Comparison of ENCODE assay signal across 1 cellular context in the genomic region with DNA sequence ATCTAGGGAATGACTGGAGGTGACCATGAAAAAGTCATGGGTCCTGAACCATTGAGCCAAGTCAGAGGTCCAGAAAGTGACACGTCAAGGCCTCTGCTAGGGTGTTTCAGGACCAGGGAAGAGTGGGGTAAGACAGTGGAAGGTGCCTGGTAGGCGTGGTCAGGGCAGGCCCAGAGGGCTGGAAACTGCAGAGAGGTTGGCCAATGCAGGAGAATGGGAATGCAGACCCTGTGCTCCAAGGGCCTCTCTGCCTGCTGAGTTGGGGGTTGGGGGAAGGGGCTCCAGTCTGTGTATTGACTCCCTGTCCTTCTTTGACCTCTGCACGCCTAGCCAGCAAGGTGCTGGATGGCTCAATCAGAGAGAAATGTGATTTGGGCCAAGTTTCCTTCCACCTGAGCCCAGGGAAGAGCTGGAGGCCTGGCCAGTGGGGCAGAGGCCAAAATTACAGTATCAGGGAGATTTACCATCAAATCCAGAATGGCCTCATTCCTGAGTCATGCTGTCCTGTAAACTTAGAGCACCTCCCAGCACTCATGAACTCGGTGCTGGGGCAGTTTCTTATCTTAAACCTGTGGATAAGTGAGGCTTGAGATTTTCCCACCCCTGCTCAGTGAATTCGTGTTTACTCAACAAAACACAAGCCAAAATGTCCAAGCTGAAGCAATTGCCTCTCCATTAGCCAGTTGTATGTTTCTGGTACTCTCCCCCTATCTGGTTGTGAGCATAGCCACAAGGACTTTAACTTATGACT.
TF ChIP-seq lines count a peak whose summit lies in the region.

No MANE protein-coding gene starts in this region.

TF ChIP-seq in GM23338, 12 proteins besides CTCF, POLR2A, EP300 and RAD21 (continued from another document):
- TF ChIP-seq, protein P1, sequence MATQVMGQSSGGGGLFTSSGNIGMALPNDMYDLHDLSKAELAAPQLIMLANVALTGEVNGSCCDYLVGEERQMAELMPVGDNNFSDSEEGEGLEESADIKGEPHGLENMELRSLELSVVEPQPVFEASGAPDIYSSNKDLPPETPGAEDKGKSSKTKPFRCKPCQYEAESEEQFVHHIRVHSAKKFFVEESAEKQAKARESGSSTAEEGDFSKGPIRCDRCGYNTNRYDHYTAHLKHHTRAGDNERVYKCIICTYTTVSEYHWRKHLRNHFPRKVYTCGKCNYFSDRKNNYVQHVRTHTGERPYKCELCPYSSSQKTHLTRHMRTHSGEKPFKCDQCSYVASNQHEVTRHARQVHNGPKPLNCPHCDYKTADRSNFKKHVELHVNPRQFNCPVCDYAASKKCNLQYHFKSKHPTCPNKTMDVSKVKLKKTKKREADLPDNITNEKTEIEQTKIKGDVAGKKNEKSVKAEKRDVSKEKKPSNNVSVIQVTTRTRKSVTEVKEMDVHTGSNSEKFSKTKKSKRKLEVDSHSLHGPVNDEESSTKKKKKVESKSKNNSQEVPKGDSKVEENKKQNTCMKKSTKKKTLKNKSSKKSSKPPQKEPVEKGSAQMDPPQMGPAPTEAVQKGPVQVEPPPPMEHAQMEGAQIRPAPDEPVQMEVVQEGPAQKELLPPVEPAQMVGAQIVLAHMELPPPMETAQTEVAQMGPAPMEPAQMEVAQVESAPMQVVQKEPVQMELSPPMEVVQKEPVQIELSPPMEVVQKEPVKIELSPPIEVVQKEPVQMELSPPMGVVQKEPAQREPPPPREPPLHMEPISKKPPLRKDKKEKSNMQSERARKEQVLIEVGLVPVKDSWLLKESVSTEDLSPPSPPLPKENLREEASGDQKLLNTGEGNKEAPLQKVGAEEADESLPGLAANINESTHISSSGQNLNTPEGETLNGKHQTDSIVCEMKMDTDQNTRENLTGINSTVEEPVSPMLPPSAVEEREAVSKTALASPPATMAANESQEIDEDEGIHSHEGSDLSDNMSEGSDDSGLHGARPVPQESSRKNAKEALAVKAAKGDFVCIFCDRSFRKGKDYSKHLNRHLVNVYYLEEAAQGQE (IDR thresholded peaks at IDR 0.05; ENCODE audit: unreplicated experiment): no peak
- TF ChIP-seq JUNB (IDR thresholded peaks at IDR 0.05; ENCODE audit: unreplicated experiment) (no peak), CREB1 (CRISPR knock-in tag; IDR thresholded peaks at IDR 0.05; ENCODE audit: low read depth) (no peak)
- TF ChIP-seq, protein P2, sequence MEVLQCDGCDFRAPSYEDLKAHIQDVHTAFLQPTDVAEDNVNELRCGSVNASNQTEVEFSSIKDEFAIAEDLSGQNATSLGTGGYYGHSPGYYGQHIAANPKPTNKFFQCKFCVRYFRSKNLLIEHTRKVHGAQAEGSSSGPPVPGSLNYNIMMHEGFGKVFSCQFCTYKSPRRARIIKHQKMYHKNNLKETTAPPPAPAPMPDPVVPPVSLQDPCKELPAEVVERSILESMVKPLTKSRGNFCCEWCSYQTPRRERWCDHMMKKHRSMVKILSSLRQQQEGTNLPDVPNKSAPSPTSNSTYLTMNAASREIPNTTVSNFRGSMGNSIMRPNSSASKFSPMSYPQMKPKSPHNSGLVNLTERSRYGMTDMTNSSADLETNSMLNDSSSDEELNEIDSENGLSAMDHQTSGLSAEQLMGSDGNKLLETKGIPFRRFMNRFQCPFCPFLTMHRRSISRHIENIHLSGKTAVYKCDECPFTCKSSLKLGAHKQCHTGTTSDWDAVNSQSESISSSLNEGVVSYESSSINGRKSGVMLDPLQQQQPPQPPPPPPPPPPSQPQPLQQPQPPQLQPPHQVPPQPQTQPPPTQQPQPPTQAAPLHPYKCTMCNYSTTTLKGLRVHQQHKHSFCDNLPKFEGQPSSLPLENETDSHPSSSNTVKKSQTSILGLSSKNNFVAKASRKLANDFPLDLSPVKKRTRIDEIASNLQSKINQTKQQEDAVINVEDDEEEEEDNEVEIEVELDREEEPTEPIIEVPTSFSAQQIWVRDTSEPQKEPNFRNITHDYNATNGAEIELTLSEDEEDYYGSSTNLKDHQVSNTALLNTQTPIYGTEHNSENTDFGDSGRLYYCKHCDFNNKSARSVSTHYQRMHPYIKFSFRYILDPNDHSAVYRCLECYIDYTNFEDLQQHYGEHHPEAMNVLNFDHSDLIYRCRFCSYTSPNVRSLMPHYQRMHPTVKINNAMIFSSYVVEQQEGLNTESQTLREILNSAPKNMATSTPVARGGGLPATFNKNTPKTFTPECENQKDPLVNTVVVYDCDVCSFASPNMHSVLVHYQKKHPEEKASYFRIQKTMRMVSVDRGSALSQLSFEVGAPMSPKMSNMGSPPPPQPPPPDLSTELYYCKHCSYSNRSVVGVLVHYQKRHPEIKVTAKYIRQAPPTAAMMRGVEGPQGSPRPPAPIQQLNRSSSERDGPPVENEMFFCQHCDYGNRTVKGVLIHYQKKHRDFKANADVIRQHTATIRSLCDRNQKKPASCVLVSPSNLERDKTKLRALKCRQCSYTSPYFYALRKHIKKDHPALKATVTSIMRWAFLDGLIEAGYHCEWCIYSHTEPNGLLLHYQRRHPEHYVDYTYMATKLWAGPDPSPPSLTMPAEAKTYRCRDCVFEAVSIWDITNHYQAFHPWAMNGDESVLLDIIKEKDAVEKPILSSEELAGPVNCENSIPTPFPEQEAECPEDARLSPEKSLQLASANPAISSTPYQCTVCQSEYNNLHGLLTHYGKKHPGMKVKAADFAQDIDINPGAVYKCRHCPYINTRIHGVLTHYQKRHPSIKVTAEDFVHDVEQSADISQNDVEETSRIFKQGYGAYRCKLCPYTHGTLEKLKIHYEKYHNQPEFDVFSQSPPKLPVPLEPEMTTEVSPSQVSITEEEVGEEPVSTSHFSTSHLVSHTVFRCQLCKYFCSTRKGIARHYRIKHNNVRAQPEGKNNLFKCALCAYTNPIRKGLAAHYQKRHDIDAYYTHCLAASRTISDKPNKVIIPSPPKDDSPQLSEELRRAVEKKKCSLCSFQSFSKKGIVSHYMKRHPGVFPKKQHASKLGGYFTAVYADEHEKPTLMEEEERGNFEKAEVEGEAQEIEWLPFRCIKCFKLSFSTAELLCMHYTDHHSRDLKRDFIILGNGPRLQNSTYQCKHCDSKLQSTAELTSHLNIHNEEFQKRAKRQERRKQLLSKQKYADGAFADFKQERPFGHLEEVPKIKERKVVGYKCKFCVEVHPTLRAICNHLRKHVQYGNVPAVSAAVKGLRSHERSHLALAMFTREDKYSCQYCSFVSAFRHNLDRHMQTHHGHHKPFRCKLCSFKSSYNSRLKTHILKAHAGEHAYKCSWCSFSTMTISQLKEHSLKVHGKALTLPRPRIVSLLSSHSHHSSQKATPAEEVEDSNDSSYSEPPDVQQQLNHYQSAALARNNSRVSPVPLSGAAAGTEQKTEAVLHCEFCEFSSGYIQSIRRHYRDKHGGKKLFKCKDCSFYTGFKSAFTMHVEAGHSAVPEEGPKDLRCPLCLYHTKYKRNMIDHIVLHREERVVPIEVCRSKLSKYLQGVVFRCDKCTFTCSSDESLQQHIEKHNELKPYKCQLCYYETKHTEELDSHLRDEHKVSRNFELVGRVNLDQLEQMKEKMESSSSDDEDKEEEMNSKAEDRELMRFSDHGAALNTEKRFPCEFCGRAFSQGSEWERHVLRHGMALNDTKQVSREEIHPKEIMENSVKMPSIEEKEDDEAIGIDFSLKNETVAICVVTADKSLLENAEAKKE (CRISPR knock-in tag; IDR thresholded peaks at IDR 0.05): no peak
